In genomic region chr4:39704789-39705188, GRCh38 we compare ENCODE assay signal across 5 cellular contexts. TPM values are rescaled to one million over a fixed set of nuclear protein-coding genes. Genes with fewer than 3 reads are reported as not detected.
DNase-seq lines count a peak whose midpoint lies in the region; ATAC-seq, FAIRE-seq and TF ChIP-seq lines count a peak whose summit lies in the region.
"Not testable (repeated sequence)": the region's sequence is repeated elsewhere in the genome, so short reads cannot be mapped to it uniquely, and the experiment has no call there.

No MANE protein-coding gene starts in this region.

- intact Hi-C loops in HCT116 (cut with micrococcal nuclease); K562 (cut with micrococcal nuclease); HepG2 (cut with micrococcal nuclease; ENCODE audit: unreplicated experiment): not testable (repeated sequence)

- H3K9me3 Mint-ChIP-seq in osteocyte (ENCODE audit: unreplicated experiment) = not testable (repeated sequence)

- H3K9me2 ChIP-seq in HCT116 (ENCODE audit: insufficient read depth) = not testable (repeated sequence)

- H3K36me3 Mint-ChIP-seq in osteocyte (ENCODE audit: unreplicated experiment) = not testable (repeated sequence)

- in situ Hi-C loops in K562 (cut with MboI); HepG2 (cut with HindIII; ENCODE audit: extremely low pct_ligation_motif_present, low pct_unique_long_range_greater_than_20kb): not testable (repeated sequence)

- RAD21 ChIA-PET in HCT116 (lab: Charles Lee; ENCODE audit: low non-redundant PET in 1 of 2, low total read pairs in 2 of 2, uncharacterized antibody in 2 of 2, unreplicated experiment in 2 of 2) = not testable (repeated sequence)

- not testable (repeated sequence) for TF ChIP-seq POLR2A in HCT116 (IDR thresholded peaks at IDR 0.05; ENCODE audit: borderline replicate concordance, extremely low read depth, insufficient read depth, insufficient read length); K562 (conservative IDR thresholded peaks at IDR 0.05); HepG2 (IDR thresholded peaks at IDR 0.05; ENCODE audit: insufficient read depth in 1 of 2, low read depth in 2 of 2, low read length in 2 of 2)

- FAIRE-seq in K562 (lab: Jason Lieb, UNC); HepG2 (lab: Jason Lieb, UNC): not testable (repeated sequence)

- H3K4me2 ChIP-seq in HCT116 (ENCODE audit: low read length) = peak overlapping the region; percentile 49
- not testable (repeated sequence) for H3K4me2 ChIP-seq in K562 (ENCODE audit: insufficient read depth, low read length); HepG2 (ENCODE audit: low read depth, low read length)

- H4K20me1 ChIP-seq in HCT116 (ENCODE audit: insufficient read depth) = peaks cover 40% of the 10 kb centered on the region; the same call in 1 of the 2 replicates
- H4K20me1 ChIP-seq in K562 (replicated peaks; ENCODE audit: control insufficient read depth, insufficient read depth, low read length) = peaks cover 16% of the 10 kb centered on the region
- H4K20me1 ChIP-seq in HepG2 (ENCODE audit: insufficient read depth, low read length) = peaks cover 78% of the 10 kb centered on the region

- H3K36me3 ChIP-seq in HCT116 (ENCODE audit: control insufficient read depth in 1 of 2, insufficient read depth in 2 of 2, low read length in 2 of 2); HepG2 (replicated peaks in 1 of 2; ENCODE audit: control insufficient read depth in 1 of 2, insufficient read depth in 2 of 2, low read length in 2 of 2): not testable (repeated sequence)
- H3K36me3 ChIP-seq in K562 (ENCODE audit: control insufficient read depth, insufficient read depth, low read length) = peaks cover 42% of the 10 kb centered on the region

- not testable (repeated sequence) for H2AFZ ChIP-seq in HCT116 (ENCODE audit: low read depth, low read length, poor library complexity, severe bottlenecking); K562 (ENCODE audit: low read depth, low read length); HepG2 (ENCODE audit: low read length)

- TF ChIP-seq RAD21 in HCT116 (IDR thresholded peaks at IDR 0.05; ENCODE audit: low read depth); K562 (CRISPR knock-in tag; conservative IDR thresholded peaks at IDR 0.05 in 1 of 2, IDR thresholded peaks at IDR 0.05 in 1 of 2); HepG2 (CRISPR knock-in tag; IDR thresholded peaks at IDR 0.05): not testable (repeated sequence)

- not testable (repeated sequence) for H3K27ac Mint-ChIP-seq in osteocyte (ENCODE audit: unreplicated experiment)

- H3K4me1 ChIP-seq in HCT116 (ENCODE audit: control insufficient read depth in 1 of 2, insufficient read depth in 2 of 2, low read length in 2 of 2) (peaks cover 32 to 49% of the 10 kb centered on the region in 2 experiments), K562 (replicated peaks in 1 of 2; ENCODE audit: control insufficient read depth in 2 of 2, insufficient read depth in 2 of 2, low read length in 2 of 2) (peaks cover 8 to 11% of the 10 kb centered on the region in 2 experiments; a peak in 4 of 5 replicates), HepG2 (ENCODE audit: insufficient read depth, low read length) (peaks cover 68% of the 10 kb centered on the region)

- CTCF ChIA-PET in HCT116 (lab: Charles Lee); K562 (lab: Yijun Ruan, JAX; ENCODE audit: low intra/inter-chr PET ratio); HepG2 (lab: Yijun Ruan, JAX; ENCODE audit: low intra/inter-chr PET ratio, low total read pairs): not testable (repeated sequence)
- CTCF ChIA-PET in RWPE1 (lab: Yijun Ruan, JAX) = interaction anchor here (0.6 to 0.8 kb wide), 2 partner anchors 11 to 29 kb away, joined by 4 to 9 read pairs; no protein-coding TSS in a partner anchor

- H3K9me1 ChIP-seq in K562 (ENCODE audit: control insufficient read depth, insufficient read depth, low read length) = not testable (repeated sequence)

- POLR2A ChIA-PET in HCT116 (lab: Charles Lee); RWPE1 (lab: Yijun Ruan, JAX; ENCODE audit: low non-redundant PET); HepG2 (lab: Yijun Ruan, JAX): not testable (repeated sequence)
- POLR2A ChIA-PET in K562 (lab: Yijun Ruan, JAX) = interaction anchor here (0.6 to 1.4 kb wide), 4 partner anchors 14 to 515 kb away, joined by 3 to 6 read pairs (median 4); partner anchors contain the start of gene SMIM14

- H3K9ac ChIP-seq in HCT116 (ENCODE audit: low read length); K562 (ENCODE audit: insufficient read depth in 1 of 2, low read depth in 2 of 2, low read length in 2 of 2); HepG2 (ENCODE audit: insufficient read depth, low read depth, low read length): not testable (repeated sequence)

- H3K4me3 Mint-ChIP-seq in osteocyte (ENCODE audit: unreplicated experiment) = not testable (repeated sequence)

- H3K79me2 ChIP-seq in HCT116 (ENCODE audit: insufficient read depth, low read length) (peaks cover 100% of the 10 kb centered on the region), K562 (ENCODE audit: control insufficient read depth, insufficient read depth, low read length) (peaks cover 99% of the 10 kb centered on the region), HepG2 (ENCODE audit: insufficient read depth, low read length) (peaks cover 96% of the 10 kb centered on the region)

- peaks cover 48% of the 10 kb centered on the region for H3K4me1 Mint-ChIP-seq in osteocyte (ENCODE audit: unreplicated experiment)

- WGBS in K562 (ENCODE audit: insufficient coverage, low coverage, missing lambda C conversion rate) = 97% methylated on average over 5 of the region's 13 CpGs
- 98% methylated on average over 13 of the region's 13 CpGs for WGBS in HepG2 (ENCODE audit: low lambda C conversion rate)

- not testable (repeated sequence) for H3K9me3 ChIP-seq in HCT116 (ENCODE audit: control insufficient read depth in 1 of 2, insufficient read depth in 1 of 2, low read depth in 1 of 2, low read length in 2 of 2); K562 (replicated peaks; ENCODE audit: control insufficient read depth, insufficient read depth, low read depth, low read length); HepG2 (ENCODE audit: low read length)

- not testable (repeated sequence) for TF ChIP-seq CTCF in HCT116 (IDR thresholded peaks at IDR 0.05 in 2 of 3, conservative IDR thresholded peaks at IDR 0.05 in 1 of 3; ENCODE audit: borderline replicate concordance in 1 of 3, insufficient read depth in 1 of 3, low read depth in 2 of 3, low read length in 2 of 3); RWPE1 (conservative IDR thresholded peaks at IDR 0.05; ENCODE audit: low read depth); K562 (IDR thresholded peaks at IDR 0.05 in 2 of 3, conservative IDR thresholded peaks at IDR 0.05 in 1 of 3; ENCODE audit: insufficient read depth in 2 of 3, low read depth in 1 of 3, low read length in 3 of 3); HepG2 (CRISPR knock-in tag; IDR thresholded peaks at IDR 0.05); osteocyte (IDR thresholded peaks at IDR 0.05)

- H3K4me3 ChIP-seq in HCT116 (replicated peaks in 1 of 2; ENCODE audit: low read depth in 1 of 2, low read length in 2 of 2) = 0 out of 4 replicates have a peak overlapping the region, but pooled peaks of 1 of the 2 experiments have one; percentile 24
- H3K4me3 ChIP-seq in K562; HepG2 (replicated peaks in 1 of 3; ENCODE audit: insufficient read depth in 1 of 3, low read depth in 2 of 3, low read length in 3 of 3): not testable (repeated sequence)

- H3K27me3 ChIP-seq in HCT116 (ENCODE audit: insufficient read depth, low read length); K562 (ENCODE audit: control insufficient read depth in 2 of 2, insufficient read depth in 2 of 2, low read length in 2 of 2); HepG2 (ENCODE audit: control insufficient read depth in 1 of 2, insufficient read depth in 2 of 2, low read length in 2 of 2): not testable (repeated sequence)

- not testable (repeated sequence) for TF ChIP-seq EP300 in K562 (IDR thresholded peaks at IDR 0.05; ENCODE audit: low read length); HepG2 (IDR thresholded peaks at IDR 0.05; ENCODE audit: low read depth in 2 of 2, low read length in 2 of 2); HepG2 (CRISPR knock-in tag; IDR thresholded peaks at IDR 0.05; ENCODE audit: borderline replicate concordance)

- H3K27ac ChIP-seq in HCT116 (ENCODE audit: low read depth, low read length) (peak overlapping the region; percentile 57; the same call in 1 of the 2 replicates), RWPE1 (peak overlapping the region; percentile 74), HepG2 (ENCODE audit: extremely low read length, insufficient read depth, low read length) (peak overlapping the region; percentile 33)
- not testable (repeated sequence) for H3K27ac ChIP-seq in K562 (ENCODE audit: extremely low read depth, low read depth, low read length)

- not testable (repeated sequence) for DNase-seq in HCT116 (ENCODE audit: low read depth, low spot score); RWPE1 (ENCODE audit: low spot score); K562 (ENCODE audit: extremely low read depth in 1 of 4, low spot score in 3 of 4); HepG2 (ENCODE audit: low spot score)
- peak; percentile 34 for DNase-seq in osteocyte (ENCODE audit: extremely low spot score, unreplicated experiment)

- BruUV-seq in HCT116 (replicated peaks; lab: Mats Ljungman, UMichigan); K562 (replicated peaks; lab: Mats Ljungman, UMichigan); HepG2 (replicated peaks; lab: Mats Ljungman, UMichigan): not testable (repeated sequence)

- not testable (repeated sequence) for H3K27me3 Mint-ChIP-seq in osteocyte (ENCODE audit: unreplicated experiment)

- ATAC-seq in HCT116, K562, HepG2: not testable (repeated sequence)

RNA-seq across cellular contexts. Expression of gene UBE2K, which starts 6.9 kb away (rescaled TPM):
- total RNA-seq in HCT116 (2021; ENCODE audit: unreplicated experiment) (126 TPM), K562 (2014; rRNA removed) (60.5 and 99.0 TPM in 2 replicates), K562 (2014; rRNA removed; fragmentation: Illumina TruSeq; extraction: Trizol) (32.1 and 39.6 TPM in 2 replicates), K562 (2015; rRNA removed; fragmentation: Illumina TruSeq; extraction: Trizol) (25.5 and 29.8 TPM in 2 replicates), K562 (2021) (103 and 121 TPM in 2 replicates), HepG2 (2016; rRNA removed; fragmentation: Illumina TruSeq; extraction: Trizol) (36.2 and 72.9 TPM in 2 replicates), osteocyte (70.3 and 77.3 TPM in 2 replicates)
- polyA plus RNA-seq in HCT116 (2012) = 86.3 and 91.4 TPM in 2 replicates
- total RNA-seq in K562 (2011; cell fraction: chromatin; rRNA removed; ENCODE audit: low replicate concordance) = 14.5 and 47.2 TPM in 2 replicates
- 15.8 and 18.4 TPM in 2 replicates for total RNA-seq in K562 (2011; cell fraction: nucleolus; rRNA removed)
- total RNA-seq in K562 (2011; cell fraction: nucleoplasm; rRNA removed) = 30.0 and 56.6 TPM in 2 replicates
- polyA plus RNA-seq in K562 (2011; rRNA removed) (133 and 190 TPM in 2 replicates), K562 (2014; fragmentation: Illumina TruSeq; extraction: Trizol) (74.2 and 77.5 TPM in 2 replicates), K562 (2014; fragmentation: Nextera tagmentation; extraction: Ambion mirVana) (10 to 100 TPM; 48.4 to 62.6 TPM), K562 (2014; rRNA removed) (88.6 and 142 TPM in 2 replicates), HepG2 (2011; rRNA removed) (58.7 and 81.0 TPM in 2 replicates)
- 52.2 and 63.3 TPM in 2 replicates for polyA plus RNA-seq in K562 (2011; cell fraction: cytosol; rRNA removed)
- polyA plus RNA-seq in K562 (2011; cell fraction: nucleus; rRNA removed) = 16.8 and 24.8 TPM in 2 replicates
- 76.3 and 178 TPM in 2 replicates for polyA plus RNA-seq in K562 (2012)
- 78.7 and 92.4 TPM in 2 replicates for polyA minus RNA-seq in K562 (2011; rRNA and poly(A)+ RNA removed)
- polyA minus RNA-seq in K562 (2011; cell fraction: cytosol; rRNA and poly(A)+ RNA removed) = 34.0 and 48.8 TPM in 2 replicates
- polyA minus RNA-seq in K562 (2011; cell fraction: nucleus; rRNA and poly(A)+ RNA removed) = 6.9 and 12.9 TPM in 2 replicates
- total RNA-seq in HepG2 (2016; cell fraction: cytosol; rRNA removed; fragmentation: Illumina TruSeq; extraction: Trizol; ENCODE audit: low read depth) = 15.9 and 16.7 TPM in 2 replicates
- 37.2 and 67.7 TPM in 2 replicates for total RNA-seq in HepG2 (2016; cell fraction: insoluble cytoplasmic fraction; rRNA removed; fragmentation: Illumina TruSeq; extraction: Trizol)
- total RNA-seq in HepG2 (2016; cell fraction: membrane; rRNA removed; fragmentation: Illumina TruSeq; extraction: Trizol) = 41.2 and 44.3 TPM in 2 replicates
- 23.8 and 34.5 TPM in 2 replicates for total RNA-seq in HepG2 (2016; cell fraction: nucleus; rRNA removed; fragmentation: Illumina TruSeq; extraction: Trizol)
- polyA plus RNA-seq in HepG2 (2011; cell fraction: cytosol; rRNA removed) = 36.8 and 43.7 TPM in 2 replicates
- 9.1 and 13.3 TPM in 2 replicates for polyA plus RNA-seq in HepG2 (2011; cell fraction: nucleus; rRNA removed)
- 71.5 and 102 TPM in 2 replicates for polyA plus RNA-seq in HepG2 (2012)
- polyA plus RNA-seq in HepG2 (2016; cell fraction: cytosol; fragmentation: Illumina TruSeq; extraction: Trizol; ENCODE audit: low read depth) = 47.8 and 57.7 TPM in 2 replicates
- polyA plus RNA-seq in HepG2 (2016; cell fraction: insoluble cytoplasmic fraction; fragmentation: Illumina TruSeq; extraction: Trizol; ENCODE audit: low read depth) = 134 and 143 TPM in 2 replicates
- polyA plus RNA-seq in HepG2 (2016; cell fraction: membrane; fragmentation: Illumina TruSeq; extraction: Trizol; ENCODE audit: low read depth) = 73.6 and 85.5 TPM in 2 replicates
- 70.9 and 90.4 TPM in 2 replicates for polyA plus RNA-seq in HepG2 (2016; cell fraction: nucleus; fragmentation: Illumina TruSeq; extraction: Trizol; ENCODE audit: insufficient read depth, low read depth)
- polyA minus RNA-seq in HepG2 (2011; rRNA and poly(A)+ RNA removed; ENCODE audit: low replicate concordance) = 16.0 and 22.7 TPM in 2 replicates
- 21.4 and 25.3 TPM in 2 replicates for polyA minus RNA-seq in HepG2 (2011; cell fraction: cytosol; rRNA and poly(A)+ RNA removed)
- polyA minus RNA-seq in HepG2 (2011; cell fraction: nucleus; rRNA and poly(A)+ RNA removed) = 15.2 and 17.0 TPM in 2 replicates
